25 cellular contexts compared by ENCODE assay signal in genomic region chr10:43871004-43871439, GRCh38.
DNase-seq lines count a peak whose midpoint lies in the region; ATAC-seq and TF ChIP-seq lines count a peak whose summit lies in the region.
"Had no signal": no experiment of that assay in that cellular context is flagged by ENCODE, and none has a peak within 500 bp of the region (broad histone marks: within the 10 kb centered on the region; RNA-seq: fewer than 3 reads in every experiment).

No MANE protein-coding gene starts in this region.

- H3K36me3 ChIP-seq in MG63, result peaks cover 2% of the 10 kb centered on the region; the same call in 1 of the 2 replicates
- no peaks in the 10 kb centered on the region for H3K36me3 ChIP-seq in gastroesophageal sphincter
- H3K36me3 ChIP-seq: SJCRH30, suprapubic skin had no signal

- no peak overlapping the region for H3K27ac Mint-ChIP-seq in stimulated activated effector memory CD8-positive, alpha-beta T cell treated with anti-CD3 and anti-CD28 coated beads, Interleukin-12 subunit alpha, Interleukin-12 subunit beta, amount 100 ng/mL, for 72 hours
- H3K27ac Mint-ChIP-seq: activated naive CD4-positive, alpha-beta T cell treated with anti-CD3 and anti-CD28 coated beads for 36 hours; activated T-cell treated with anti-CD3 and anti-CD28 coated beads, Interleukin-2, amount 50 U/mL, for 72 hours; CD8-positive, alpha-beta T cell; T-helper 17 cell had no signal

- H3K4me1 ChIP-seq in gastroesophageal sphincter, result no peaks in the 10 kb centered on the region
- H3K4me1 ChIP-seq: SJCRH30 had no signal

- no peak for TF ChIP-seq POLR2A in gastroesophageal sphincter (IDR thresholded peaks at IDR 0.05)

- no peaks in the 10 kb centered on the region for H3K9me3 Mint-ChIP-seq in stimulated activated effector memory CD8-positive, alpha-beta T cell treated with anti-CD3 and anti-CD28 coated beads, Interleukin-12 subunit alpha, Interleukin-12 subunit beta, amount 100 ng/mL, for 72 hours
- H3K9me3 Mint-ChIP-seq: activated naive CD4-positive, alpha-beta T cell treated with anti-CD3 and anti-CD28 coated beads for 36 hours; activated T-cell treated with anti-CD3 and anti-CD28 coated beads, Interleukin-2, amount 50 U/mL, for 72 hours; CD8-positive, alpha-beta T cell had no signal

- DNase-seq in MG63 (peak; percentile 83), medulla oblongata (ENCODE audit: extremely low spot score) (peak; percentile 7), DMS53 treated with DMSO at 0.1 percent for 48 hours (lab: John Stamatoyannopoulos, UW; ENCODE audit: unreplicated experiment) (no peak)
- DNase-seq in stimulated activated effector memory CD8-positive, alpha-beta T cell treated with anti-CD3 and anti-CD28 coated beads, Interleukin-12 subunit alpha, Interleukin-12 subunit beta, amount 100 ng/mL, for 72 hours (ENCODE audit: low spot score in 2 of 2), result no peak
- DNase-seq: activated CD4-positive, alpha-beta T cell treated with anti-CD3 and anti-CD28 coated beads for 4 hours; activated naive CD4-positive, alpha-beta T cell treated with anti-CD3 and anti-CD28 coated beads for 36 hours; activated T-cell treated with anti-CD3 and anti-CD28 coated beads, Interleukin-2, amount 50 U/mL, for 72 hours; caudate nucleus; CD8-positive, alpha-beta T cell; DMS153; GF-D8; MM.1S; NCI-H1436; NCI-H2227 treated with DMSO at 0.1 percent for 48 hours; PC-9; SJCRH30; stimulated activated CD4-positive, alpha-beta T cell treated with anti-CD3 and anti-CD28 coated beads, Interleukin-15, amount 100 ng/mL, for 24 hours; T-helper 17 cell had no signal

- TF ChIP-seq CTCF in gastroesophageal sphincter (IDR thresholded peaks at IDR 0.05), result no peak

- 100% methylated on average over 4 of the region's 12 CpGs; no CpG with 5 or more reads in 1 of the 2 donors for whole genome bisulfite sequencing in gastroesophageal sphincter (ENCODE audit: low coverage in 1 of 2), 2 donors

- H3K4me3 ChIP-seq in MG63 (no peak overlapping the region), gastroesophageal sphincter (no peak overlapping the region)
- H3K4me3 ChIP-seq: hepatocyte, K562, PC-9, SJCRH30, suprapubic skin had no signal

- H3K27ac ChIP-seq in gastroesophageal sphincter, result peak overlapping the region in 2 of 4 donors; percentile 10 to 49
- H3K27ac ChIP-seq: hepatocyte, PC-9, SJCRH30, suprapubic skin had no signal

- H3K9me3 ChIP-seq in MG63 (peaks cover 4% of the 10 kb centered on the region), gastroesophageal sphincter (no peaks in the 10 kb centered on the region)
- H3K9me3 ChIP-seq: SJCRH30, suprapubic skin had no signal

- H3K36me3 Mint-ChIP-seq in stimulated activated effector memory CD8-positive, alpha-beta T cell treated with anti-CD3 and anti-CD28 coated beads, Interleukin-12 subunit alpha, Interleukin-12 subunit beta, amount 100 ng/mL, for 72 hours, result no peaks in the 10 kb centered on the region
- H3K36me3 Mint-ChIP-seq: CD8-positive, alpha-beta T cell had no signal

- TF ChIP-seq EP300 in gastroesophageal sphincter (IDR thresholded peaks at IDR 0.05), result no peak

- peak; percentile 74 for ATAC-seq in gastroesophageal sphincter
- ATAC-seq in stimulated activated effector memory CD8-positive, alpha-beta T cell treated with anti-CD3 and anti-CD28 coated beads, Interleukin-12 subunit alpha, Interleukin-12 subunit beta, amount 100 ng/mL, for 72 hours, result peak; percentile 8
- ATAC-seq in GM19467 (IDR thresholded peaks at IDR 0.05; ENCODE audit: unreplicated experiment), result no peak
- ATAC-seq in HG03196 (IDR thresholded peaks at IDR 0.05; ENCODE audit: unreplicated experiment), result no peak
- ATAC-seq: activated T-cell treated with anti-CD3 and anti-CD28 coated beads, Interleukin-2, amount 50 U/mL, for 72 hours; CD8-positive, alpha-beta T cell; HCT116; K562; T-helper 17 cell had no signal

- no peaks in the 10 kb centered on the region for H3K4me1 Mint-ChIP-seq in stimulated activated effector memory CD8-positive, alpha-beta T cell treated with anti-CD3 and anti-CD28 coated beads, Interleukin-12 subunit alpha, Interleukin-12 subunit beta, amount 100 ng/mL, for 72 hours

- H3K4me3 Mint-ChIP-seq in stimulated activated effector memory CD8-positive, alpha-beta T cell treated with anti-CD3 and anti-CD28 coated beads, Interleukin-12 subunit alpha, Interleukin-12 subunit beta, amount 100 ng/mL, for 72 hours, result no peak overlapping the region
- H3K4me3 Mint-ChIP-seq: activated naive CD4-positive, alpha-beta T cell treated with anti-CD3 and anti-CD28 coated beads for 36 hours; activated T-cell treated with anti-CD3 and anti-CD28 coated beads, Interleukin-2, amount 50 U/mL, for 72 hours; CD8-positive, alpha-beta T cell; T-helper 17 cell had no signal

- H3K27me3 ChIP-seq in MG63 (no peaks in the 10 kb centered on the region), gastroesophageal sphincter (no peaks in the 10 kb centered on the region)
- H3K27me3 ChIP-seq: hepatocyte, SJCRH30, suprapubic skin had no signal

Comparison
In these comparisons a context has a peak if more than half of its experiments do, and no peak if none do; other contexts are left out.
1. DNase-seq: peak in MG63 (single experiment) and medulla oblongata (single experiment); none in stimulated activated effector memory CD8-positive, alpha-beta T cell treated with anti-CD3 and anti-CD28 coated beads, Interleukin-12 subunit alpha, Interleukin-12 subunit beta, amount 100 ng/mL, for 72 hours (0 of 2) and DMS53 treated with DMSO at 0.1 percent for 48 hours (single experiment).
2. ATAC-seq: peak in gastroesophageal sphincter (single experiment) and stimulated activated effector memory CD8-positive, alpha-beta T cell treated with anti-CD3 and anti-CD28 coated beads, Interleukin-12 subunit alpha, Interleukin-12 subunit beta, amount 100 ng/mL, for 72 hours (single experiment); none in GM19467 (single experiment) and HG03196 (single experiment).